In genomic region chr1:113002297-113002696, GRCh38 we compare ENCODE assay signal across 1 cellular context.
A peak's percentile ranks its signal among the peaks of the same experiment; 100 is the strongest.
TF ChIP-seq lines count a peak whose summit lies in the region.

No MANE protein-coding gene starts in this region.

TF ChIP-seq in K562, 482 proteins besides CTCF, POLR2A, EP300 and RAD21:
- TF ChIP-seq GATAD2B (IDR thresholded peaks at IDR 0.05; ENCODE audit: borderline replicate concordance) (no peak), RBM25 (IDR thresholded peaks at IDR 0.05; ENCODE audit: low read depth, low read length, severe bottlenecking) (peak; percentile 85)
